8 cellular contexts compared by ENCODE assay signal in the genomic region with DNA sequence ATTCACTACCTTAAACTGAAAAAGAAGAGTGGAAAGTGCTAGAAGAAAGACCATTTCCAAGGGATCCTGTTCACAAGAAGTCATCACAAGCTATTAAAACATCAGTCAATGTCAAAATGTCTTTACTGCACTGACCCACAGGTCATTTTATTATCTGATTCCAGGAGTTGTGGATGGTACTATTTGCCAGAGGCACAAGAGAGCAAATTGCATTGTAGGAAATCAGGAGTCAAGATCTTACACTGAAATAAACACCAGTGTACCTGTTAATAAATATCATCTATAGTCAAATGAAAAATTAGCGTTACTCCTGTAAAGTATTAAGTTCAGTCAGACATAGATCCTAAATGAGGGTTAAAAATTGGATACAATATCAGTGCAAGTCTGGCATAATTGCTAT.
"Had no signal": no experiment of that assay in that cellular context is flagged by ENCODE, and none has a peak within 500 bp of the region (broad histone marks: within the 10 kb centered on the region; RNA-seq: fewer than 3 reads in every experiment).

No MANE protein-coding gene starts in this region.

- H3K36me3 ChIP-seq: HAP-1 had no signal

- H2AFZ ChIP-seq: GM23248 had no signal

- DNase-seq: GM23248, GOT3, H7, HFFc6 had no signal

- H3K9me3 ChIP-seq: HAP-1 had no signal

- H3K27ac ChIP-seq: GM23248, HL-60 had no signal

- ATAC-seq: HCT116, HepG2 had no signal

- H3K4me1 ChIP-seq: HAP-1 had no signal

- H3K9ac ChIP-seq: GM23248 had no signal

- H3K4me3 ChIP-seq: GM23248, HAP-1 had no signal
